Comparison of ENCODE assay signal across 15 cellular contexts in the genomic region with DNA sequence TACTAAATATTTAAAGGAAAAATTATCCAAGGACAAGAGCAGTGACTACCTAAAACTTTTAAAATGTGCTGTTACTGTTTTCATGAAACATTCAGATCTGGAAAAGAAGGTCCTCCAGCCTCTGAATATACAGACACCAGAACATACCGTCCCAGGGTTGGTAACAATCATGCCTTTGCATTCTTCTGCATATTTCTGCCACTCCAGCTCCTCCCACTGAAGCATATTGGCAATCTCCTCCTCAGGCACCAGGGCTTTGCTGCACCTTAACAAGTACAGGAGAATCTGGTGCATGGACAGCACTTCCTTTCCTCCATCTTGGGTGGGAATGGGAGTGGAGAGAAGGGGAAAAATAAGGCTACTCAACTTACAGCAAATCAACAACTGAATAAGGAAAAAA.
"Had no signal": no experiment of that assay in that cellular context is flagged by ENCODE, and none has a peak within 500 bp of the region (broad histone marks: within the 10 kb centered on the region; RNA-seq: fewer than 3 reads in every experiment).

No MANE protein-coding gene starts in this region.

- H3K9me3 Mint-ChIP-seq: activated naive CD4-positive, alpha-beta T cell treated with anti-CD3 and anti-CD28 coated beads for 36 hours; activated naive CD8-positive, alpha-beta T cell treated with anti-CD3 and anti-CD28 coated beads, Interleukin-2, amount 50 U/mL, for 24 hours; activated T-helper 2 cell treated with anti-CD3 and anti-CD28 coated beads, Interferon-gamma antibody, Interleukin-2, Interleukin-4, amounts not matched to agents 10 μg/mL and 5 μg/mL and 100 μg/mL, durations not matched to agents 14 hours and 24 hours and 36 hours; memory B cell; stimulated activated memory B cell treated with anti-CD40 and anti-IgM and Interleukin-4, amounts not matched to agents 10 μg/mL and 1 μg/mL and 100 μg/mL, for 72 hours; T-helper 2 cell treated with Interferon-gamma antibody and Interleukin-4, amounts not matched to agents 5 μg/mL and 100 μg/mL, for 36 hours had no signal

- DNase-seq: activated naive CD4-positive, alpha-beta T cell treated with anti-CD3 and anti-CD28 coated beads for 36 hours; activated naive CD8-positive, alpha-beta T cell treated with anti-CD3 and anti-CD28 coated beads, Interleukin-2, amount 50 U/mL, for 24 hours; activated T-cell treated with anti-CD3 and anti-CD28 coated beads, Interleukin-2, amount 50 U/mL, for 1 hour; colonic mucosa; hypothalamus; left ventricle myocardium inferior; naive thymus-derived CD8-positive, alpha-beta T cell; stimulated activated CD4-positive, alpha-beta T cell treated with anti-CD3 and anti-CD28 coated beads, Interleukin-12 subunit alpha, Interleukin-12 subunit beta, amount 100 ng/mL, for 4 hours; uterus had no signal

- H3K27ac Mint-ChIP-seq: activated naive CD4-positive, alpha-beta T cell treated with anti-CD3 and anti-CD28 coated beads for 36 hours; activated naive CD8-positive, alpha-beta T cell treated with anti-CD3 and anti-CD28 coated beads, Interleukin-2, amount 50 U/mL, for 24 hours; activated T-helper 2 cell treated with anti-CD3 and anti-CD28 coated beads, Interferon-gamma antibody, Interleukin-2, Interleukin-4, amounts not matched to agents 10 μg/mL and 5 μg/mL and 100 μg/mL, durations not matched to agents 14 hours and 24 hours and 36 hours; memory B cell; stimulated activated memory B cell treated with anti-CD40 and anti-IgM and Interleukin-4, amounts not matched to agents 10 μg/mL and 1 μg/mL and 100 μg/mL, for 72 hours; T-helper 2 cell treated with Interferon-gamma antibody and Interleukin-4, amounts not matched to agents 5 μg/mL and 100 μg/mL, for 36 hours had no signal

- H3K4me3 Mint-ChIP-seq: activated naive CD4-positive, alpha-beta T cell treated with anti-CD3 and anti-CD28 coated beads for 36 hours; activated naive CD8-positive, alpha-beta T cell treated with anti-CD3 and anti-CD28 coated beads, Interleukin-2, amount 50 U/mL, for 24 hours; memory B cell; naive thymus-derived CD8-positive, alpha-beta T cell; stimulated activated memory B cell treated with anti-CD40 and anti-IgM and Interleukin-4, amounts not matched to agents 10 μg/mL and 1 μg/mL and 100 μg/mL, for 72 hours; T-helper 2 cell treated with Interferon-gamma antibody and Interleukin-4, amounts not matched to agents 5 μg/mL and 100 μg/mL, for 36 hours had no signal

- ATAC-seq: activated naive CD8-positive, alpha-beta T cell treated with anti-CD3 and anti-CD28 coated beads, Interleukin-2, amount 50 U/mL, for 24 hours; naive thymus-derived CD8-positive, alpha-beta T cell; stimulated activated memory B cell treated with anti-CD40 and anti-IgM and Interleukin-4, amounts not matched to agents 10 μg/mL and 1 μg/mL and 100 μg/mL, for 72 hours had no signal

- H3K4me1 ChIP-seq: colonic mucosa, parathyroid adenoma had no signal

- H3K36me3 ChIP-seq: colonic mucosa, thyroid gland, uterus had no signal

- H3K4me1 Mint-ChIP-seq: activated naive CD8-positive, alpha-beta T cell treated with anti-CD3 and anti-CD28 coated beads, Interleukin-2, amount 50 U/mL, for 24 hours; memory B cell; stimulated activated memory B cell treated with anti-CD40 and anti-IgM and Interleukin-4, amounts not matched to agents 10 μg/mL and 1 μg/mL and 100 μg/mL, for 72 hours had no signal

- H3K27me3 ChIP-seq: colonic mucosa, thyroid gland, uterus had no signal

- H3K9me3 ChIP-seq: colonic mucosa, left ventricle myocardium inferior, thyroid gland, uterus had no signal

- H3K27ac ChIP-seq: colonic mucosa, left ventricle myocardium inferior, parathyroid adenoma, uterus had no signal

- H3K4me3 ChIP-seq: colonic mucosa, left ventricle myocardium inferior, thyroid gland, uterus had no signal

- H3K27me3 Mint-ChIP-seq: activated naive CD8-positive, alpha-beta T cell treated with anti-CD3 and anti-CD28 coated beads, Interleukin-2, amount 50 U/mL, for 24 hours; memory B cell; naive thymus-derived CD8-positive, alpha-beta T cell; stimulated activated memory B cell treated with anti-CD40 and anti-IgM and Interleukin-4, amounts not matched to agents 10 μg/mL and 1 μg/mL and 100 μg/mL, for 72 hours had no signal
